Comparison of ENCODE assay signal across 31 cellular contexts in genomic region chr2:62329797-62330196, GRCh38.
"Had no signal": no experiment of that assay in that cellular context is flagged by ENCODE, and none has a peak within 500 bp of the region (broad histone marks: within the 10 kb centered on the region; RNA-seq: fewer than 3 reads in every experiment).

No MANE protein-coding gene starts in this region.

- H3K27ac Mint-ChIP-seq: activated CD4-positive, alpha-beta memory T cell treated with anti-CD3 and anti-CD28 coated beads, Interleukin-2, amount 10 ng/mL, durations not matched to agents 7 days and 5 days; activated CD8-positive, alpha-beta memory T cell treated with anti-CD3 and anti-CD28 coated beads, Interleukin-2, amount 10 ng/mL, durations not matched to agents 7 days and 5 days; activated naive CD4-positive, alpha-beta T cell treated with anti-CD3 and anti-CD28 coated beads, Interleukin-2, amount 10 ng/mL, durations not matched to agents 7 days and 5 days; activated naive CD8-positive, alpha-beta T cell; activated naive CD8-positive, alpha-beta T cell treated with anti-CD3 and anti-CD28 coated beads, Interleukin-2, amount 50 U/mL, for 24 hours had no signal

- H3K27me3 ChIP-seq: MG63 had no signal

- H3K36me3 ChIP-seq: MG63 had no signal

- H3K36me3 Mint-ChIP-seq: activated naive CD4-positive, alpha-beta T cell treated with anti-CD3 and anti-CD28 coated beads, Interleukin-2, amount 10 ng/mL, durations not matched to agents 7 days and 5 days; brain had no signal

- ATAC-seq: activated CD8-positive, alpha-beta memory T cell treated with anti-CD3 and anti-CD28 coated beads, Interleukin-2, amount 10 ng/mL, durations not matched to agents 7 days and 5 days; activated naive CD8-positive, alpha-beta T cell treated with anti-CD3 and anti-CD28 coated beads, Interleukin-2, amount 50 U/mL, for 24 hours had no signal

- H3K9me3 ChIP-seq: MG63 had no signal

- H3K27me3 Mint-ChIP-seq: activated CD8-positive, alpha-beta memory T cell treated with anti-CD3 and anti-CD28 coated beads, Interleukin-2, amount 10 ng/mL, durations not matched to agents 7 days and 5 days; activated naive CD8-positive, alpha-beta T cell; activated naive CD8-positive, alpha-beta T cell treated with anti-CD3 and anti-CD28 coated beads, Interleukin-2, amount 50 U/mL, for 24 hours had no signal

- H3K4me3 ChIP-seq: MG63 had no signal

- H3K27ac ChIP-seq: VCaP had no signal

- H3K4me3 Mint-ChIP-seq: activated CD4-positive, alpha-beta memory T cell treated with anti-CD3 and anti-CD28 coated beads, Interleukin-2, amount 10 ng/mL, durations not matched to agents 7 days and 5 days; activated CD8-positive, alpha-beta memory T cell treated with anti-CD3 and anti-CD28 coated beads, Interleukin-2, amount 10 ng/mL, durations not matched to agents 7 days and 5 days; activated naive CD4-positive, alpha-beta T cell treated with anti-CD3 and anti-CD28 coated beads, Interleukin-2, amount 10 ng/mL, durations not matched to agents 7 days and 5 days; activated naive CD8-positive, alpha-beta T cell; activated naive CD8-positive, alpha-beta T cell treated with anti-CD3 and anti-CD28 coated beads, Interleukin-2, amount 50 U/mL, for 24 hours; brain had no signal

- DNase-seq: activated CD4-positive, alpha-beta memory T cell treated with anti-CD3 and anti-CD28 coated beads, Interleukin-2, amount 10 ng/mL, durations not matched to agents 7 days and 5 days; activated CD4-positive, alpha-beta T cell treated with anti-CD3 and anti-CD28 coated beads for 1 hour; activated CD4-positive, alpha-beta T cell treated with anti-CD3 and anti-CD28 coated beads for 48 hours; activated CD4-positive, CD25-positive, alpha-beta regulatory T cell; activated CD8-positive, alpha-beta memory T cell treated with anti-CD3 and anti-CD28 coated beads for 24 hours; activated CD8-positive, alpha-beta memory T cell treated with anti-CD3 and anti-CD28 coated beads, Interleukin-2, amount 10 ng/mL, durations not matched to agents 7 days and 5 days; activated CD8-positive, alpha-beta memory T cell treated with anti-CD3 and anti-CD28 coated beads, Interleukin-2, amount 50 U/mL, for 48 hours; activated effector memory CD4-positive, alpha-beta T cell treated with Interleukin-2 at 50 U/mL for 16 hours; activated naive CD4-positive, alpha-beta T cell treated with anti-CD3 and anti-CD28 coated beads, Interleukin-2, amount 10 ng/mL, durations not matched to agents 7 days and 5 days; activated naive CD8-positive, alpha-beta T cell treated with anti-CD3 and anti-CD28 coated beads, Interleukin-2, amount 50 U/mL, for 24 hours; activated T-cell treated with anti-CD3 and anti-CD28 coated beads, Interleukin-2, amount 50 U/mL, for 48 hours; anterior cingulate cortex; caudate nucleus; cerebellar nuclear complex; Kasumi-1; MG63; NCI-H1092; NCI-H1436 treated with DMSO at 0.1 percent for 48 hours; NCI-H1694 treated with DMSO at 0.1 percent for 48 hours; NCI-H2029; NCI-H345; NCI-H524 treated with DMSO at 0.1 percent for 48 hours; NCI-H748 treated with DMSO at 0.1 percent for 48 hours; Right ventricle myocardium superior; SW 1271; T-helper 1 cell; T-helper 2 cell; T-helper 9 cell had no signal
